8 cellular contexts compared by ENCODE assay signal in the genomic region with DNA sequence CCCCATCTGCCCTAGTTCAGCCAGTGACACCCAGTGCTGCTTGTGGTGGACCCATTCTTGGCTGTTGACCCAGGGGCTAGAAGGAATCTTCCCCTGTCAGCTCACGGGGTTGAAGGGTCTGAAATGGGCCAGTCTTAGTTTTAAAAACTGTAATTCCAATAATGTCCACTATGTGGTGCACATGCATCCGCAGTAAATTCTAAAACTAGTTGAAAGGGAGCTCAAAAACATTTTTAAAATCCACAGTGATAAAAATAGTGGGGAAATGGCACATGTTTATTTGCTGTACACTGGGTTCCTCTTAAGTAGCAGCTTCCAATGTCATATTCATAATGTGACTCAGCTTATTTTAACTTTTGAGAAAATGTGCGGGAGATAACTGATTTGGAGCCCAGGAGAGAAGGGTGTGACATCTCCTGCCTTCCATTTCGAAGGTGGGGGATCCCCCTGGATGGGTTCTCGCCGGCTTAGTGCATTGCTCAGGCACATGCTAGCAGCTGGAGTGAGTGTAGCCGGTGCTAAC. TPM values are rescaled to one million over a fixed set of nuclear protein-coding genes. Genes with fewer than 3 reads are reported as not detected.
DNase-seq lines count a peak whose midpoint lies in the region; ATAC-seq and TF ChIP-seq lines count a peak whose summit lies in the region.

No MANE protein-coding gene starts in this region.

- no peaks in the 10 kb centered on the region for H3K9me3 Mint-ChIP-seq in stimulated activated effector memory CD8-positive, alpha-beta T cell treated with anti-CD3 and anti-CD28 coated beads, Interleukin-12 subunit alpha, Interleukin-12 subunit beta, amount 100 ng/mL, for 72 hours

- H3K4me3 Mint-ChIP-seq in stimulated activated effector memory CD8-positive, alpha-beta T cell treated with anti-CD3 and anti-CD28 coated beads, Interleukin-12 subunit alpha, Interleukin-12 subunit beta, amount 100 ng/mL, for 72 hours = peak overlapping the region; percentile 2

- no peaks in the 10 kb centered on the region for H3K9me3 ChIP-seq in breast epithelium

- no peaks in the 10 kb centered on the region for H3K36me3 ChIP-seq in breast epithelium

- peak; percentile 11 for DNase-seq in COR-L47 (lab: John Stamatoyannopoulos, UW)
- peak; percentile 38 to 62 for DNase-seq in NOMO-1 (lab: John Stamatoyannopoulos, UW; ENCODE audit: unreplicated experiment in 2 of 2)
- no peak for DNase-seq in breast epithelium (ENCODE audit: low spot score in 2 of 2)
- DNase-seq in iris pigment epithelial cell (ENCODE audit: low read depth) = peak; percentile 39
- DNase-seq in stimulated activated effector memory CD8-positive, alpha-beta T cell treated with anti-CD3 and anti-CD28 coated beads, Interleukin-12 subunit alpha, Interleukin-12 subunit beta, amount 100 ng/mL, for 72 hours (ENCODE audit: low spot score in 2 of 2) = peak in 1 of 2 donors; percentile 57
- DNase-seq in stimulated activated CD4-positive, alpha-beta T cell treated with anti-CD3 and anti-CD28 coated beads, Interleukin-2, amount 100 ng/mL, for 48 hours = no peak

- H3K4me3 ChIP-seq in breast epithelium = no peak overlapping the region

- peaks cover 7% of the 10 kb centered on the region for H3K4me1 Mint-ChIP-seq in stimulated activated effector memory CD8-positive, alpha-beta T cell treated with anti-CD3 and anti-CD28 coated beads, Interleukin-12 subunit alpha, Interleukin-12 subunit beta, amount 100 ng/mL, for 72 hours

- H3K27ac ChIP-seq in breast epithelium = peak overlapping the region; percentile 2 to 45

- TF ChIP-seq CTCF in breast epithelium (IDR thresholded peaks at IDR 0.05) = peak; percentile 78 to 84 (median 79)

- ATAC-seq in GM21515 (IDR thresholded peaks at IDR 0.05; ENCODE audit: unreplicated experiment) (peak; percentile 51), GM19328 (IDR thresholded peaks at IDR 0.05; ENCODE audit: unreplicated experiment) (no peak)
- ATAC-seq in stimulated activated effector memory CD8-positive, alpha-beta T cell treated with anti-CD3 and anti-CD28 coated beads, Interleukin-12 subunit alpha, Interleukin-12 subunit beta, amount 100 ng/mL, for 72 hours = peak; percentile 74

- no peaks in the 10 kb centered on the region for H3K27me3 ChIP-seq in breast epithelium

- peaks cover 0 to 6% of the 10 kb centered on the region in 2 donors for H3K4me1 ChIP-seq in breast epithelium

- no peak for TF ChIP-seq POLR2A in breast epithelium (IDR thresholded peaks at IDR 0.05)

- no peaks in the 10 kb centered on the region for H3K36me3 Mint-ChIP-seq in stimulated activated effector memory CD8-positive, alpha-beta T cell treated with anti-CD3 and anti-CD28 coated beads, Interleukin-12 subunit alpha, Interleukin-12 subunit beta, amount 100 ng/mL, for 72 hours

- H3K27ac Mint-ChIP-seq in stimulated activated effector memory CD8-positive, alpha-beta T cell treated with anti-CD3 and anti-CD28 coated beads, Interleukin-12 subunit alpha, Interleukin-12 subunit beta, amount 100 ng/mL, for 72 hours = no peak overlapping the region

- intact Hi-C loops in breast epithelium (cut with DNase I; ENCODE audit: low total_unique reads) = loop anchor here (5.0 kb wide), 1 partner anchor 58 kb away; the partner anchor contains the start of gene KLF11

RNA-seq across cellular contexts. Expression of gene GRHL1, which starts 32.8 kb away (rescaled TPM):
- 10 to 100 TPM in 2 of 3 donors, 1 to 10 TPM in 1; 2.1 to 86.3 (median 40.0) TPM for total RNA-seq in breast epithelium

RNA-seq across cellular contexts. Expression of gene KLF11, which starts 59.1 kb away (rescaled TPM):
- 10 to 100 TPM; 22.0 to 27.5 (median 22.2) TPM for total RNA-seq in breast epithelium

Comparison
In these comparisons a context has a peak if more than half of its experiments do, and no peak if none do; other contexts are left out.
1. DNase-seq: peak in COR-L47 (single experiment), NOMO-1 (2 of 2) and iris pigment epithelial cell (single experiment); none in breast epithelium (0 of 2) and stimulated activated CD4-positive, alpha-beta T cell treated with anti-CD3 and anti-CD28 coated beads, Interleukin-2, amount 100 ng/mL, for 48 hours (0 of 2).